ENCODE assay signal across 20 cellular contexts in the genomic region with DNA sequence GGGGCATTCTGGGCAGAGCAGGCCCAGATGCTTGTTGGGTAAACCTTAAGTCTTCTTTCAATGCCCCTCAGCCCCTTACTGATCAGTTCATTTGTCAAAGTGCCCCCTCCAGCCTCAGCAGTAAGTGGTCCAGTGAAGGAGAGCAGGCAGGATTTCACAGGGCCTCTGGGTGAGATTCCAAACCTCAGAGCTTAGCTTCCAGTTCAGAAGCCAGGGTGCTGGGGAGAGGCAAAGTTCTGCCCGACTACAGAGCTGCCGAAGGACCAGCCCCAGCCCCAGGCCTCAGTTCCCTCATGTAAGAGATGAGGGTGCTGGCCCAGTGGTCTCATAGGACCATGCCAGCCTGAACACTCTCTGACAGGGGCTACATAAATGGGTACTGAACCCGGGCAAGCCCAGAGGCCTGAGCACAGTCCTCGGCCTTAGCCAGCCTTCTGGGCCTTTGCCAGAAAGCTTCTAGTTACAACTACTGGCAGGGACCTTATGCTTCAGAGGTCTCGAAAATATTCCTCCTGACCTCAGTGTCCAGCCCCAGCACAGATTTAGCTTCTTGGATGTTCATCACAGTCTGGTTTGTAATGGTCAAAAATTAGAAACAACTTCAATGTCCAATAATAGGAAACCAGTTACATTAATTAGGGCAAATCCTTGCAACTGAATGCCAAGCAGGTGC. TPM values are rescaled to one million over a fixed set of nuclear protein-coding genes. Genes with fewer than 3 reads are reported as not detected.
DNase-seq lines count a peak whose midpoint lies in the region; ATAC-seq, FAIRE-seq and TF ChIP-seq lines count a peak whose summit lies in the region.
"Had no signal": no experiment of that assay in that cellular context is flagged by ENCODE, and none has a peak within 500 bp of the region (broad histone marks: within the 10 kb centered on the region; RNA-seq: fewer than 3 reads in every experiment).

No MANE protein-coding gene starts in this region.

- no peak for TF ChIP-seq CTCF in endothelial cell of umbilical vein (IDR thresholded peaks at IDR 0.05; ENCODE audit: extremely low read depth in 1 of 2, insufficient read depth in 1 of 2, low read depth in 1 of 2, low read length in 2 of 2)
- no peak for TF ChIP-seq CTCF in nephron progenitor cell (IDR thresholded peaks at IDR 0.05)

- no peaks in the 10 kb centered on the region for H3K36me3 ChIP-seq in endothelial cell of umbilical vein (ENCODE audit: control insufficient read depth in 2 of 2, extremely low read depth in 1 of 2, insufficient read depth in 2 of 2, low read length in 2 of 2)
- no peaks in the 10 kb centered on the region for H3K36me3 ChIP-seq in skeletal muscle tissue (ENCODE audit: control insufficient read depth in 3 of 3, insufficient read depth in 3 of 3, low read length in 3 of 3)

- BruUV-seq in endothelial cell of umbilical vein (replicated peaks; lab: Mats Ljungman, UMichigan) = no TSS peak

- peaks cover 79% of the 10 kb centered on the region for H3K4me1 Mint-ChIP-seq in nephron progenitor cell
- H3K4me1 Mint-ChIP-seq in activated naive CD8-positive, alpha-beta T cell treated with anti-CD3 and anti-CD28 coated beads, Interleukin-2, amount 50 U/mL, for 24 hours = no peaks in the 10 kb centered on the region
- H3K4me1 Mint-ChIP-seq in T-helper 17 cell = no peaks in the 10 kb centered on the region

- ATAC-seq in GM18861 (IDR thresholded peaks at IDR 0.05; ENCODE audit: unreplicated experiment) = peak; percentile 16
- ATAC-seq in activated naive CD8-positive, alpha-beta T cell treated with anti-CD3 and anti-CD28 coated beads, Interleukin-2, amount 50 U/mL, for 24 hours = no peak
- no peak for ATAC-seq in GM21423 (IDR thresholded peaks at IDR 0.05; ENCODE audit: unreplicated experiment)
- no peak for ATAC-seq in T-helper 17 cell
- ATAC-seq: HCT116, K562 had no signal

- peaks cover 51% of the 10 kb centered on the region for H3K9me3 Mint-ChIP-seq in nephron progenitor cell
- no peaks in the 10 kb centered on the region for H3K9me3 Mint-ChIP-seq in activated naive CD8-positive, alpha-beta T cell treated with anti-CD3 and anti-CD28 coated beads, Interleukin-2, amount 50 U/mL, for 24 hours

- CTCF ChIA-PET in endothelial cell of umbilical vein (lab: Charles Lee) = interaction anchor here (1.4 to 7.7 kb wide), 3 partner anchors 9 to 56 kb away, joined by 4 to 85 read pairs (median 5); no protein-coding TSS in a partner anchor

- dilution Hi-C loops in endothelial cell of umbilical vein (cut with MboI; ENCODE audit: extremely low pct_ligation_motif_present, low sequenced_read_pairs) = no loop called here

- H3K36me3 Mint-ChIP-seq in nephron progenitor cell (ENCODE audit: low read depth) = no peaks in the 10 kb centered on the region
- H3K36me3 Mint-ChIP-seq in activated naive CD8-positive, alpha-beta T cell treated with anti-CD3 and anti-CD28 coated beads, Interleukin-2, amount 50 U/mL, for 24 hours (ENCODE audit: low read depth) = no peaks in the 10 kb centered on the region
- H3K36me3 Mint-ChIP-seq in T-helper 17 cell (ENCODE audit: low read depth) = no peaks in the 10 kb centered on the region

- no peak overlapping the region for H2AFZ ChIP-seq in endothelial cell of umbilical vein (ENCODE audit: low read depth, low read length)

- no peaks in the 10 kb centered on the region for H3K79me2 ChIP-seq in endothelial cell of umbilical vein (ENCODE audit: control insufficient read depth, insufficient read depth, low read length)

- no peaks in the 10 kb centered on the region for H3K9me1 ChIP-seq in endothelial cell of umbilical vein (replicated peaks; ENCODE audit: control insufficient read depth, extremely low read depth, insufficient read depth, low read length)

- H3K4me2 ChIP-seq in endothelial cell of umbilical vein (ENCODE audit: insufficient read depth, low read length) = no peak overlapping the region
- H3K4me2 ChIP-seq: SK-N-SH had no signal

- no peak overlapping the region for H3K4me3 Mint-ChIP-seq in nephron progenitor cell
- H3K4me3 Mint-ChIP-seq in activated naive CD8-positive, alpha-beta T cell treated with anti-CD3 and anti-CD28 coated beads, Interleukin-2, amount 50 U/mL, for 24 hours = no peak overlapping the region
- H3K4me3 Mint-ChIP-seq in T-helper 17 cell = no peak overlapping the region

- no peaks in the 10 kb centered on the region for H3K4me1 ChIP-seq in endothelial cell of umbilical vein (ENCODE audit: control insufficient read depth, extremely low read depth, insufficient read depth, low read length)
- peaks cover 6 to 39% (median 18%) of the 10 kb centered on the region in 3 donors for H3K4me1 ChIP-seq in skeletal muscle tissue (ENCODE audit: control insufficient read depth in 3 of 3, insufficient read depth in 3 of 3, low read length in 3 of 3)

- intact Hi-C loops in endothelial cell of umbilical vein (cut with micrococcal nuclease) = no loop called here

- FAIRE-seq in endothelial cell of umbilical vein (lab: Jason Lieb, UNC) = peak; percentile 15
- FAIRE-seq: G401.6, K562 had no signal

- H3K4me3 ChIP-seq in endothelial cell of umbilical vein (replicated peaks in 1 of 3; ENCODE audit: insufficient read depth in 1 of 3, low read depth in 1 of 3, low read length in 3 of 3) = no peak overlapping the region
- H3K4me3 ChIP-seq in skeletal muscle tissue (ENCODE audit: low read length in 3 of 3) = no peak overlapping the region
- H3K4me3 ChIP-seq: K562 had no signal

- TF ChIP-seq POLR2A in endothelial cell of umbilical vein (IDR thresholded peaks at IDR 0.05; ENCODE audit: low read depth, low read length) = no peak

- H3K27ac Mint-ChIP-seq in nephron progenitor cell (peak overlapping the region; percentile 96), T-helper 17 cell (no peak overlapping the region)
- no peak overlapping the region for H3K27ac Mint-ChIP-seq in activated naive CD8-positive, alpha-beta T cell treated with anti-CD3 and anti-CD28 coated beads, Interleukin-2, amount 50 U/mL, for 24 hours

- no peak overlapping the region for H3K9ac ChIP-seq in endothelial cell of umbilical vein (replicated peaks; ENCODE audit: extremely low read depth, insufficient read depth, low read length)
- peak overlapping the region in 2 of 3 donors; percentile 39 to 45 for H3K9ac ChIP-seq in skeletal muscle tissue (ENCODE audit: low read depth in 1 of 3, low read length in 3 of 3)
- H3K9ac ChIP-seq: SK-N-SH had no signal

- DNase-seq in endothelial cell of umbilical vein (ENCODE audit: low read depth, low spot score) (no peak), nephron progenitor cell (no peak), T-helper 17 cell (no peak)
- DNase-seq in activated naive CD8-positive, alpha-beta T cell treated with anti-CD3 and anti-CD28 coated beads, Interleukin-2, amount 50 U/mL, for 24 hours = no peak
- DNase-seq: AML-193, GOT3, NCI-H1105, NCI-H1694, NCI-H2081 treated with DMSO at 0.1 percent for 48 hours, SHP77 treated with DMSO at 0.1 percent for 48 hours, SK-N-SH had no signal

- H3K27me3 ChIP-seq in endothelial cell of umbilical vein (ENCODE audit: control insufficient read depth in 2 of 2, insufficient read depth in 2 of 2, low read length in 2 of 2) (no peaks in the 10 kb centered on the region), skeletal muscle tissue (ENCODE audit: control insufficient read depth in 3 of 3, insufficient read depth in 3 of 3, low read length in 3 of 3) (no peaks in the 10 kb centered on the region)

- H3K9me3 ChIP-seq in endothelial cell of umbilical vein (replicated peaks; ENCODE audit: control insufficient read depth, insufficient read depth, low read length) = no peaks in the 10 kb centered on the region
- no peaks in the 10 kb centered on the region for H3K9me3 ChIP-seq in skeletal muscle tissue (ENCODE audit: control insufficient read depth in 3 of 3, low read length in 3 of 3)
- no peaks in the 10 kb centered on the region for H3K9me3 ChIP-seq in T-helper 17 cell (ENCODE audit: control insufficient read depth, low read length, poor library complexity, severe bottlenecking)
- H3K9me3 ChIP-seq: SK-N-SH had no signal

- H4K20me1 ChIP-seq in endothelial cell of umbilical vein (replicated peaks; ENCODE audit: control insufficient read depth, extremely low read depth, insufficient read depth, low read length) = no peaks in the 10 kb centered on the region

- H3K27ac ChIP-seq in endothelial cell of umbilical vein (ENCODE audit: insufficient read depth, low read depth, low read length) = no peak overlapping the region
- peak overlapping the region; percentile 84 for H3K27ac ChIP-seq in skeletal muscle tissue (ENCODE audit: low read depth, low read length)
- H3K27ac ChIP-seq: C4-2B had no signal

- POLR2A ChIA-PET in endothelial cell of umbilical vein (lab: Charles Lee) = no interaction called here

- H3K27me3 Mint-ChIP-seq in nephron progenitor cell (ENCODE audit: low read depth, poor library complexity) = peaks cover 19% of the 10 kb centered on the region
- H3K27me3 Mint-ChIP-seq in activated naive CD8-positive, alpha-beta T cell treated with anti-CD3 and anti-CD28 coated beads, Interleukin-2, amount 50 U/mL, for 24 hours = no peaks in the 10 kb centered on the region
- no peaks in the 10 kb centered on the region for H3K27me3 Mint-ChIP-seq in T-helper 17 cell

TF ChIP-seq in endothelial cell of umbilical vein, 7 proteins besides CTCF, POLR2A, EP300 and RAD21 (continues in another document):
- TF ChIP-seq, protein P1, sequence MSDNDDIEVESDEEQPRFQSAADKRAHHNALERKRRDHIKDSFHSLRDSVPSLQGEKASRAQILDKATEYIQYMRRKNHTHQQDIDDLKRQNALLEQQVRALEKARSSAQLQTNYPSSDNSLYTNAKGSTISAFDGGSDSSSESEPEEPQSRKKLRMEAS (IDR thresholded peaks at IDR 0.05; ENCODE audit: insufficient read depth, insufficient read length) = no peak

RNA-seq across cellular contexts. Expression of gene RIPPLY1, which starts 0.9 kb away (rescaled TPM):
- not detected in 2 replicates for total RNA-seq in endothelial cell of umbilical vein
- not detected in 2 replicates for polyA plus RNA-seq in endothelial cell of umbilical vein
- not detected in 2 replicates for polyA plus RNA-seq in endothelial cell of umbilical vein (2011; cell fraction: cytosol; rRNA removed)
- not detected in 2 replicates for polyA plus RNA-seq in endothelial cell of umbilical vein (2011; cell fraction: nucleus; rRNA removed)
- not detected in 2 replicates for polyA plus RNA-seq in endothelial cell of umbilical vein (2012)
- not detected in 2 replicates for polyA minus RNA-seq in endothelial cell of umbilical vein
- not detected for polyA minus RNA-seq in endothelial cell of umbilical vein (2011; cell fraction: cytosol; rRNA and poly(A)+ RNA removed)
- polyA minus RNA-seq in endothelial cell of umbilical vein (2011; cell fraction: nucleus; rRNA and poly(A)+ RNA removed) = not detected in 2 replicates
- total RNA-seq in skeletal muscle tissue = not detected
- not detected for total RNA-seq in T-helper 17 cell
- total RNA-seq: K562, NCI-H460, OCI-LY7 had no signal
- polyA plus RNA-seq: K562 had no signal

RNA-seq across cellular contexts. Expression of gene CLDN2, which starts 16.2 kb away (rescaled TPM):
- total RNA-seq in endothelial cell of umbilical vein = not detected in 2 replicates
- polyA plus RNA-seq in endothelial cell of umbilical vein = not detected in 2 replicates
- not detected in 2 replicates for polyA plus RNA-seq in endothelial cell of umbilical vein (2011; cell fraction: cytosol; rRNA removed)
- polyA plus RNA-seq in endothelial cell of umbilical vein (2011; cell fraction: nucleus; rRNA removed) = not detected in 2 replicates
- 0.07 TPM in 1 of 2 replicates, not detected in the other for polyA plus RNA-seq in endothelial cell of umbilical vein (2012)
- polyA minus RNA-seq in endothelial cell of umbilical vein = not detected in 2 replicates
- polyA minus RNA-seq in endothelial cell of umbilical vein (2011; cell fraction: cytosol; rRNA and poly(A)+ RNA removed) = not detected
- polyA minus RNA-seq in endothelial cell of umbilical vein (2011; cell fraction: nucleus; rRNA and poly(A)+ RNA removed) = not detected in 2 replicates
- under 0.01 TPM for total RNA-seq in skeletal muscle tissue
- total RNA-seq in T-helper 17 cell = not detected
- total RNA-seq: K562, NCI-H460, OCI-LY7 had no signal
- polyA plus RNA-seq: K562 had no signal
